Comparison of ENCODE assay signal across 11 cellular contexts in the genomic region with DNA sequence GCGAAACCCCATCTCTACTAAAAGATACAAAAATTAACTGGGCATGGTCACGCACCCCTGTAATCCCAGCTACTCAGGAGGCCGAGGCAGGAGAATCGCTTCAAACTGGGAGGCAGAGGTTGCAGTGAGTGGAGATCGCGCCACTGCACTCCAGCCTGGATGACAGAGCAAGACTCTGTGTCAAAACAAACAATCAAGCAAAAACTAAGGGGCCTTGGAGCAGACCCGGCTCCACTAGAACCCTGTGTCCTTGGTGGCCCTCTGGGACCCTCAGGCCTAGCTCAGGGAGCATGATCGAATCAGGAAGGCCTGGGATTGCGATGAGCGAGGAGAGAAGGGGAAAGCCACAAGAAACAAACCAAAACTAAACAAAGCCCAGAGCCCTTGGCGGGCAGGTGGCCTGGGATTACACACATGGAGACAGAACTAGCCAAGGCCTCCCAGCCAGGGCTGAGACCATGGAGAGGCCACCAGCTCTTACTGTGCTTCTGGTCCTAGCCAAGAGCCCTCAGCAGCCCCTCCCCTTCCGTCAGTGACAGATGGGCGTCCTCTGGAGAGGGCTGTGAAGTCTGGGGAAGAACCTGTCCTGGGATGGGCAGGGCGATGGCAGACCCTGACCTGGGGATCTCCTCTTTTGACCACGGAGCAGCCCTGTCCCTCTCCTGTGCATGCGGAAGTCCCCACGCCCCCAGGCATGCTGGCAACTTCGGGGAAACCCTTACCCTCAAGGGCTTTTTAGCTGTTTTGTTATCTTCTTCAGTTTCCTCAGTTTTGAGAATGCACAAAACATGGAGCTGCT. TPM values are rescaled to one million over a fixed set of nuclear protein-coding genes. Genes with fewer than 3 reads are reported as not detected.
DNase-seq lines count a peak whose midpoint lies in the region; ATAC-seq and TF ChIP-seq lines count a peak whose summit lies in the region.
"Had no signal": no experiment of that assay in that cellular context is flagged by ENCODE, and none has a peak within 500 bp of the region (broad histone marks: within the 10 kb centered on the region; RNA-seq: fewer than 3 reads in every experiment).

No MANE protein-coding gene starts in this region.

- H3K9ac ChIP-seq in Karpas-422 (ENCODE audit: low read length) (peak overlapping the region; percentile 63), neuronal stem cell (ENCODE audit: low read depth, low read length, poor library complexity) (no peak overlapping the region), colonic mucosa (ENCODE audit: low read depth in 2 of 2, low read length in 2 of 2) (no peak overlapping the region)

- H3K9me2 ChIP-seq in Karpas-422 (replicated peaks; ENCODE audit: insufficient read depth, low read length): no peaks in the 10 kb centered on the region

- H3K4ac ChIP-seq in neuronal stem cell (ENCODE audit: low read length): no peak overlapping the region

- peak overlapping the region; percentile 16 for H2BK5ac ChIP-seq in neuronal stem cell (ENCODE audit: low read length)

- peak overlapping the region; percentile 22 for H3K18ac ChIP-seq in neuronal stem cell (ENCODE audit: low read length)

- H3K4me1 ChIP-seq in Karpas-422 (ENCODE audit: low read length): peaks cover 94% of the 10 kb centered on the region
- peaks cover under 1 to 27% of the 10 kb centered on the region in 2 donors for H3K4me1 ChIP-seq in neuronal stem cell (ENCODE audit: control insufficient read depth in 2 of 2, insufficient read depth in 1 of 2, low read depth in 1 of 2, low read length in 2 of 2)
- H3K4me1 ChIP-seq in colonic mucosa: no peaks in the 10 kb centered on the region

- H3K4me2 ChIP-seq in Karpas-422 (ENCODE audit: low read depth, low read length, poor library complexity, severe bottlenecking): peak overlapping the region; percentile 62
- no peak overlapping the region for H3K4me2 ChIP-seq in neuronal stem cell (ENCODE audit: insufficient read depth, low read length, poor library complexity, severe bottlenecking)

- H3K27me3 ChIP-seq in Karpas-422 (ENCODE audit: low read length): no peaks in the 10 kb centered on the region
- peaks cover 0 to 75% (median 0%) of the 10 kb centered on the region in 3 experiments for H3K27me3 ChIP-seq in neuronal stem cell (ENCODE audit: control insufficient read depth in 3 of 3, insufficient read depth in 3 of 3, low read depth in 1 of 3, low read length in 3 of 3)
- no peaks in the 10 kb centered on the region for H3K27me3 ChIP-seq in colonic mucosa

- no CpG with 5 or more reads among the region's 18 CpGs for WGBS in neuronal stem cell (ENCODE audit: extremely low coverage in 2 of 2, insufficient read length in 2 of 2, insufficient replicate concordance in 1 of 2), 2 donors

- H2BK120ac ChIP-seq in neuronal stem cell (ENCODE audit: low read depth, low read length): peak overlapping the region; percentile 77

- H3K4me3 ChIP-seq in Karpas-422 (ENCODE audit: low read length) (peak overlapping the region; percentile 44; the same call in 1 of the 2 replicates), neuronal stem cell (ENCODE audit: low read length in 2 of 2) (no peak overlapping the region), colonic mucosa (no peak overlapping the region)

- ATAC-seq in GM18520 (IDR thresholded peaks at IDR 0.05; ENCODE audit: unreplicated experiment): peak; percentile 30
- peak; percentile 38 for ATAC-seq in GM21576 (IDR thresholded peaks at IDR 0.05; ENCODE audit: unreplicated experiment)

- H2BK12ac ChIP-seq in neuronal stem cell (ENCODE audit: low read length): no peak overlapping the region

- peaks cover 6% of the 10 kb centered on the region; the same call in 1 of the 2 replicates for H3K79me2 ChIP-seq in Karpas-422 (ENCODE audit: low read length)

- peak overlapping the region; percentile 77 for H2BK15ac ChIP-seq in neuronal stem cell (ENCODE audit: low read length)

- DNase-seq in Karpas-422: peak; percentile 57
- no peak for DNase-seq in neuronal stem cell (ENCODE audit: low spot score)
- DNase-seq in OCI-M1 (lab: John Stamatoyannopoulos, UW): no peak
- DNase-seq in colonic mucosa: no peak
- DNase-seq in dermis blood vessel endothelial cell: no peak
- no peak for DNase-seq in NCI-H1930 (lab: John Stamatoyannopoulos, UW)

- H4K8ac ChIP-seq in neuronal stem cell (ENCODE audit: low read depth, low read length): no peak overlapping the region

- peak overlapping the region; percentile 85 for H2AK5ac ChIP-seq in neuronal stem cell (ENCODE audit: low read depth, low read length)

- intact Hi-C loops in colonic mucosa (cut with DNase I): no loop called here

- H3K14ac ChIP-seq in neuronal stem cell (ENCODE audit: low read length): no peak overlapping the region

- H4K91ac ChIP-seq in neuronal stem cell (ENCODE audit: low read depth, low read length, poor library complexity): no peak overlapping the region

- H4K20me1 ChIP-seq in Karpas-422 (ENCODE audit: insufficient read depth, low read depth, low read length): no peaks in the 10 kb centered on the region

- H3K36me3 ChIP-seq in Karpas-422 (ENCODE audit: insufficient read depth, low read length): no peaks in the 10 kb centered on the region
- no peaks in the 10 kb centered on the region for H3K36me3 ChIP-seq in neuronal stem cell (replicated peaks in 1 of 2; ENCODE audit: control insufficient read depth in 2 of 2, insufficient read depth in 2 of 2, low read length in 2 of 2)
- no peaks in the 10 kb centered on the region for H3K36me3 ChIP-seq in colonic mucosa

- peak overlapping the region; percentile 93 for H3K27ac ChIP-seq in Karpas-422 (ENCODE audit: low read length)
- no peak overlapping the region for H3K27ac ChIP-seq in neuronal stem cell (replicated peaks; ENCODE audit: low read length)
- no peak overlapping the region for H3K27ac ChIP-seq in colonic mucosa

- no peaks in the 10 kb centered on the region for H3K79me1 ChIP-seq in neuronal stem cell (ENCODE audit: low read depth, low read length)

- TF ChIP-seq CTCF in colonic mucosa (IDR thresholded peaks at IDR 0.05): no peak

- H3K9me3 ChIP-seq in Karpas-422 (ENCODE audit: low read length) (no peaks in the 10 kb centered on the region), neuronal stem cell (replicated peaks in 1 of 2; ENCODE audit: control insufficient read depth in 2 of 2, insufficient read depth in 1 of 2, low read depth in 1 of 2, low read length in 2 of 2) (no peaks in the 10 kb centered on the region), colonic mucosa (no peaks in the 10 kb centered on the region)

- no peak overlapping the region for H3K23ac ChIP-seq in neuronal stem cell (ENCODE audit: low read depth, low read length, poor library complexity)

- H2AFZ ChIP-seq in Karpas-422 (ENCODE audit: low read length) (no peak overlapping the region), neuronal stem cell (ENCODE audit: low read length) (no peak overlapping the region)

RNA-seq across cellular contexts. Expression of a gene that starts 27.4 kb away (rescaled TPM):
- not detected in 2 replicates for total RNA-seq in Karpas-422 (2014; rRNA removed; shearing (Covaris generic); ENCODE audit: low replicate concordance)
- 0.66 TPM for polyA plus RNA-seq in neuronal stem cell (2013, experiment 1 of 2)
- 0.80 TPM for polyA plus RNA-seq in neuronal stem cell (2013, experiment 2 of 2)
- total RNA-seq in colonic mucosa: not detected
- total RNA-seq in dermis blood vessel endothelial cell: 0.17 TPM in 1 of 2 replicates, not detected in the other
- total RNA-seq: LHCN-M2, pulmonary artery endothelial cell, subcutaneous adipose tissue had no signal

RNA-seq across cellular contexts. Expression of a gene that starts 36.9 kb away (rescaled TPM):
- 17.0 and 23.3 TPM in 2 replicates for total RNA-seq in Karpas-422 (2014; rRNA removed; shearing (Covaris generic); ENCODE audit: low replicate concordance)
- polyA plus RNA-seq in neuronal stem cell (2013, experiment 1 of 2): 10.4 TPM
- polyA plus RNA-seq in neuronal stem cell (2013, experiment 2 of 2): 10.7 TPM
- 100 to 1,000 TPM; 273 to 375 TPM for total RNA-seq in colonic mucosa
- 134 and 157 TPM in 2 replicates for total RNA-seq in dermis blood vessel endothelial cell

RNA-seq across cellular contexts. Expression of a gene that starts 52.8 kb away (rescaled TPM):
- total RNA-seq in Karpas-422 (2014; rRNA removed; shearing (Covaris generic); ENCODE audit: low replicate concordance): 1.9 TPM in 1 of 2 replicates, not detected in the other
- polyA plus RNA-seq in neuronal stem cell (2013, experiment 1 of 2): 0.35 TPM
- polyA plus RNA-seq in neuronal stem cell (2013, experiment 2 of 2): 0.06 TPM
- total RNA-seq in colonic mucosa (1 to 10 TPM; 1.1 to 1.8 TPM), dermis blood vessel endothelial cell (under 0.01 and 0.05 TPM in 2 replicates)
- total RNA-seq: pulmonary artery endothelial cell had no signal

RNA-seq across cellular contexts. Expression of a gene that starts 58.9 kb away (rescaled TPM):
- 26.5 and 60.1 TPM in 2 replicates for total RNA-seq in Karpas-422 (2014; rRNA removed; shearing (Covaris generic); ENCODE audit: low replicate concordance)
- 58.6 TPM for polyA plus RNA-seq in neuronal stem cell (2013, experiment 1 of 2)
- polyA plus RNA-seq in neuronal stem cell (2013, experiment 2 of 2): 61.7 TPM
- total RNA-seq in colonic mucosa: 100 to 1,000 TPM; 109 to 136 TPM
- 26.5 and 50.2 TPM in 2 replicates for total RNA-seq in dermis blood vessel endothelial cell

RNA-seq across cellular contexts. Expression of a gene that starts 59.3 kb away (rescaled TPM):
- total RNA-seq in Karpas-422 (2014; rRNA removed; shearing (Covaris generic); ENCODE audit: low replicate concordance): 77.6 and 204 TPM in 2 replicates
- polyA plus RNA-seq in neuronal stem cell (2013, experiment 1 of 2): 45.1 TPM
- 38.9 TPM for polyA plus RNA-seq in neuronal stem cell (2013, experiment 2 of 2)
- total RNA-seq in colonic mucosa (100 to 1,000 TPM in 1 of 2 donors, 10 to 100 TPM in 1; 96.1 to 137 TPM), dermis blood vessel endothelial cell (162 and 185 TPM in 2 replicates)
